ENCODE assay signal across 2 cellular contexts in the genomic region with DNA sequence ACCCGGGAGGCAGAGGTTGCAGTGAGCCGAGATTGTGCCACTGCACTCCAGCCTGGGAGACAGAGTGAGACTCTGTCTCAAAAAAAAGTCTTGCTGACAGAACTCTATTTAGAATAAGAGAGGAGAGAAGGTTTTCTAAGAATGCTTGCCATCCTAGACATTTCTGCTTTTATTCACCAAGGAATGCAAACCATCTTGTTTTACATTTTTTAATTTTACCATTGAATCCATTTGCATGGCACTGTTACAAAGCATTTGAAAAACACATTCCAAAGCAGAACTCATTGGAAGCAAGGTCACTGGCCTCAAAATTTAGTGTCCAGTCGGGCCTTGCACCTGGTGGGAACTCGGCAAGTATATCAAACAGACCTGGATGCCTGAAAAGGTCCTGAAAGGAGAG.
TF ChIP-seq lines count a peak whose summit lies in the region.

No MANE protein-coding gene starts in this region.

TF ChIP-seq in GM23338, 12 proteins besides CTCF, POLR2A, EP300 and RAD21 (continues in another document):
- TF ChIP-seq ZNF114 (CRISPR knock-in tag; IDR thresholded peaks at IDR 0.05) (no peak), NANOG (IDR thresholded peaks at IDR 0.05; ENCODE audit: borderline replicate concordance) (no peak), POLR2AphosphoS5 (IDR thresholded peaks at IDR 0.05; ENCODE audit: low read depth) (no peak), EZH2phosphoT487 (IDR thresholded peaks at IDR 0.05; ENCODE audit: unreplicated experiment) (no peak), JUNB (IDR thresholded peaks at IDR 0.05; ENCODE audit: unreplicated experiment) (no peak), STAT1 (IDR thresholded peaks at IDR 0.05; ENCODE audit: unreplicated experiment) (no peak), EZH2 (IDR thresholded peaks at IDR 0.05; ENCODE audit: low read depth, unreplicated experiment) (no peak), CREB1 (CRISPR knock-in tag; IDR thresholded peaks at IDR 0.05; ENCODE audit: low read depth) (no peak), ZNF331 (CRISPR knock-in tag; IDR thresholded peaks at IDR 0.05; ENCODE audit: low read depth) (no peak)
- TF ChIP-seq, protein P1, sequence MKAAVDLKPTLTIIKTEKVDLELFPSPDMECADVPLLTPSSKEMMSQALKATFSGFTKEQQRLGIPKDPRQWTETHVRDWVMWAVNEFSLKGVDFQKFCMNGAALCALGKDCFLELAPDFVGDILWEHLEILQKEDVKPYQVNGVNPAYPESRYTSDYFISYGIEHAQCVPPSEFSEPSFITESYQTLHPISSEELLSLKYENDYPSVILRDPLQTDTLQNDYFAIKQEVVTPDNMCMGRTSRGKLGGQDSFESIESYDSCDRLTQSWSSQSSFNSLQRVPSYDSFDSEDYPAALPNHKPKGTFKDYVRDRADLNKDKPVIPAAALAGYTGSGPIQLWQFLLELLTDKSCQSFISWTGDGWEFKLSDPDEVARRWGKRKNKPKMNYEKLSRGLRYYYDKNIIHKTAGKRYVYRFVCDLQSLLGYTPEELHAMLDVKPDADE (IDR thresholded peaks at IDR 0.05), result no peak
- TF ChIP-seq, protein P2, sequence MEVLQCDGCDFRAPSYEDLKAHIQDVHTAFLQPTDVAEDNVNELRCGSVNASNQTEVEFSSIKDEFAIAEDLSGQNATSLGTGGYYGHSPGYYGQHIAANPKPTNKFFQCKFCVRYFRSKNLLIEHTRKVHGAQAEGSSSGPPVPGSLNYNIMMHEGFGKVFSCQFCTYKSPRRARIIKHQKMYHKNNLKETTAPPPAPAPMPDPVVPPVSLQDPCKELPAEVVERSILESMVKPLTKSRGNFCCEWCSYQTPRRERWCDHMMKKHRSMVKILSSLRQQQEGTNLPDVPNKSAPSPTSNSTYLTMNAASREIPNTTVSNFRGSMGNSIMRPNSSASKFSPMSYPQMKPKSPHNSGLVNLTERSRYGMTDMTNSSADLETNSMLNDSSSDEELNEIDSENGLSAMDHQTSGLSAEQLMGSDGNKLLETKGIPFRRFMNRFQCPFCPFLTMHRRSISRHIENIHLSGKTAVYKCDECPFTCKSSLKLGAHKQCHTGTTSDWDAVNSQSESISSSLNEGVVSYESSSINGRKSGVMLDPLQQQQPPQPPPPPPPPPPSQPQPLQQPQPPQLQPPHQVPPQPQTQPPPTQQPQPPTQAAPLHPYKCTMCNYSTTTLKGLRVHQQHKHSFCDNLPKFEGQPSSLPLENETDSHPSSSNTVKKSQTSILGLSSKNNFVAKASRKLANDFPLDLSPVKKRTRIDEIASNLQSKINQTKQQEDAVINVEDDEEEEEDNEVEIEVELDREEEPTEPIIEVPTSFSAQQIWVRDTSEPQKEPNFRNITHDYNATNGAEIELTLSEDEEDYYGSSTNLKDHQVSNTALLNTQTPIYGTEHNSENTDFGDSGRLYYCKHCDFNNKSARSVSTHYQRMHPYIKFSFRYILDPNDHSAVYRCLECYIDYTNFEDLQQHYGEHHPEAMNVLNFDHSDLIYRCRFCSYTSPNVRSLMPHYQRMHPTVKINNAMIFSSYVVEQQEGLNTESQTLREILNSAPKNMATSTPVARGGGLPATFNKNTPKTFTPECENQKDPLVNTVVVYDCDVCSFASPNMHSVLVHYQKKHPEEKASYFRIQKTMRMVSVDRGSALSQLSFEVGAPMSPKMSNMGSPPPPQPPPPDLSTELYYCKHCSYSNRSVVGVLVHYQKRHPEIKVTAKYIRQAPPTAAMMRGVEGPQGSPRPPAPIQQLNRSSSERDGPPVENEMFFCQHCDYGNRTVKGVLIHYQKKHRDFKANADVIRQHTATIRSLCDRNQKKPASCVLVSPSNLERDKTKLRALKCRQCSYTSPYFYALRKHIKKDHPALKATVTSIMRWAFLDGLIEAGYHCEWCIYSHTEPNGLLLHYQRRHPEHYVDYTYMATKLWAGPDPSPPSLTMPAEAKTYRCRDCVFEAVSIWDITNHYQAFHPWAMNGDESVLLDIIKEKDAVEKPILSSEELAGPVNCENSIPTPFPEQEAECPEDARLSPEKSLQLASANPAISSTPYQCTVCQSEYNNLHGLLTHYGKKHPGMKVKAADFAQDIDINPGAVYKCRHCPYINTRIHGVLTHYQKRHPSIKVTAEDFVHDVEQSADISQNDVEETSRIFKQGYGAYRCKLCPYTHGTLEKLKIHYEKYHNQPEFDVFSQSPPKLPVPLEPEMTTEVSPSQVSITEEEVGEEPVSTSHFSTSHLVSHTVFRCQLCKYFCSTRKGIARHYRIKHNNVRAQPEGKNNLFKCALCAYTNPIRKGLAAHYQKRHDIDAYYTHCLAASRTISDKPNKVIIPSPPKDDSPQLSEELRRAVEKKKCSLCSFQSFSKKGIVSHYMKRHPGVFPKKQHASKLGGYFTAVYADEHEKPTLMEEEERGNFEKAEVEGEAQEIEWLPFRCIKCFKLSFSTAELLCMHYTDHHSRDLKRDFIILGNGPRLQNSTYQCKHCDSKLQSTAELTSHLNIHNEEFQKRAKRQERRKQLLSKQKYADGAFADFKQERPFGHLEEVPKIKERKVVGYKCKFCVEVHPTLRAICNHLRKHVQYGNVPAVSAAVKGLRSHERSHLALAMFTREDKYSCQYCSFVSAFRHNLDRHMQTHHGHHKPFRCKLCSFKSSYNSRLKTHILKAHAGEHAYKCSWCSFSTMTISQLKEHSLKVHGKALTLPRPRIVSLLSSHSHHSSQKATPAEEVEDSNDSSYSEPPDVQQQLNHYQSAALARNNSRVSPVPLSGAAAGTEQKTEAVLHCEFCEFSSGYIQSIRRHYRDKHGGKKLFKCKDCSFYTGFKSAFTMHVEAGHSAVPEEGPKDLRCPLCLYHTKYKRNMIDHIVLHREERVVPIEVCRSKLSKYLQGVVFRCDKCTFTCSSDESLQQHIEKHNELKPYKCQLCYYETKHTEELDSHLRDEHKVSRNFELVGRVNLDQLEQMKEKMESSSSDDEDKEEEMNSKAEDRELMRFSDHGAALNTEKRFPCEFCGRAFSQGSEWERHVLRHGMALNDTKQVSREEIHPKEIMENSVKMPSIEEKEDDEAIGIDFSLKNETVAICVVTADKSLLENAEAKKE (CRISPR knock-in tag; IDR thresholded peaks at IDR 0.05), result no peak

TF ChIP-seq in K562, 482 proteins besides CTCF, POLR2A, EP300 and RAD21:
- TF ChIP-seq, protein P3, sequence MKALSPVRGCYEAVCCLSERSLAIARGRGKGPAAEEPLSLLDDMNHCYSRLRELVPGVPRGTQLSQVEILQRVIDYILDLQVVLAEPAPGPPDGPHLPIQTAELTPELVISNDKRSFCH (CRISPR knock-in tag; IDR thresholded peaks at IDR 0.05), result no peak
- TF ChIP-seq, protein P3 (tag; IDR thresholded peaks at IDR 0.05), result no peak
- TF ChIP-seq BHLHE40 (IDR thresholded peaks at IDR 0.05; ENCODE audit: low read length) (no peak), HDAC8 (tag; IDR thresholded peaks at IDR 0.05) (no peak), PHF20 (IDR thresholded peaks at IDR 0.05; ENCODE audit: partially characterized antibody) (no peak), HDAC2 (IDR thresholded peaks at IDR 0.05) (no peak), ZNF133 (CRISPR knock-in tag; IDR thresholded peaks at IDR 0.05) (no peak), KDM4B (IDR thresholded peaks at IDR 0.05; ENCODE audit: borderline replicate concordance in 2 of 2, low read depth in 1 of 2) (no peak), NFIC (IDR thresholded peaks at IDR 0.05) (no peak), SRSF3 (IDR thresholded peaks at IDR 0.05; ENCODE audit: insufficient read depth, low read length) (no peak), HNRNPK (IDR thresholded peaks at IDR 0.05; ENCODE audit: low read depth, low read length, poor library complexity, severe bottlenecking) (no peak), HDAC3 (IDR thresholded peaks at IDR 0.05; ENCODE audit: borderline replicate concordance, partially characterized antibody) (no peak), MYNN (IDR thresholded peaks at IDR 0.05) (no peak), MYNN (CRISPR knock-in tag; IDR thresholded peaks at IDR 0.05) (no peak)
- TF ChIP-seq, protein P4, sequence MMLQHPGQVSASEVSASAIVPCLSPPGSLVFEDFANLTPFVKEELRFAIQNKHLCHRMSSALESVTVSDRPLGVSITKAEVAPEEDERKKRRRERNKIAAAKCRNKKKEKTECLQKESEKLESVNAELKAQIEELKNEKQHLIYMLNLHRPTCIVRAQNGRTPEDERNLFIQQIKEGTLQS (IDR thresholded peaks at IDR 0.05), result no peak
- TF ChIP-seq, protein P4 (CRISPR knock-in tag; conservative IDR thresholded peaks at IDR 0.05), result no peak
- TF ChIP-seq, protein P5, sequence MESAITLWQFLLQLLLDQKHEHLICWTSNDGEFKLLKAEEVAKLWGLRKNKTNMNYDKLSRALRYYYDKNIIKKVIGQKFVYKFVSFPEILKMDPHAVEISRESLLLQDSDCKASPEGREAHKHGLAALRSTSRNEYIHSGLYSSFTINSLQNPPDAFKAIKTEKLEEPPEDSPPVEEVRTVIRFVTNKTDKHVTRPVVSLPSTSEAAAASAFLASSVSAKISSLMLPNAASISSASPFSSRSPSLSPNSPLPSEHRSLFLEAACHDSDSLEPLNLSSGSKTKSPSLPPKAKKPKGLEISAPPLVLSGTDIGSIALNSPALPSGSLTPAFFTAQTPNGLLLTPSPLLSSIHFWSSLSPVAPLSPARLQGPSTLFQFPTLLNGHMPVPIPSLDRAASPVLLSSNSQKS (CRISPR knock-in tag; IDR thresholded peaks at IDR 0.05), result no peak
- TF ChIP-seq, protein P6, sequence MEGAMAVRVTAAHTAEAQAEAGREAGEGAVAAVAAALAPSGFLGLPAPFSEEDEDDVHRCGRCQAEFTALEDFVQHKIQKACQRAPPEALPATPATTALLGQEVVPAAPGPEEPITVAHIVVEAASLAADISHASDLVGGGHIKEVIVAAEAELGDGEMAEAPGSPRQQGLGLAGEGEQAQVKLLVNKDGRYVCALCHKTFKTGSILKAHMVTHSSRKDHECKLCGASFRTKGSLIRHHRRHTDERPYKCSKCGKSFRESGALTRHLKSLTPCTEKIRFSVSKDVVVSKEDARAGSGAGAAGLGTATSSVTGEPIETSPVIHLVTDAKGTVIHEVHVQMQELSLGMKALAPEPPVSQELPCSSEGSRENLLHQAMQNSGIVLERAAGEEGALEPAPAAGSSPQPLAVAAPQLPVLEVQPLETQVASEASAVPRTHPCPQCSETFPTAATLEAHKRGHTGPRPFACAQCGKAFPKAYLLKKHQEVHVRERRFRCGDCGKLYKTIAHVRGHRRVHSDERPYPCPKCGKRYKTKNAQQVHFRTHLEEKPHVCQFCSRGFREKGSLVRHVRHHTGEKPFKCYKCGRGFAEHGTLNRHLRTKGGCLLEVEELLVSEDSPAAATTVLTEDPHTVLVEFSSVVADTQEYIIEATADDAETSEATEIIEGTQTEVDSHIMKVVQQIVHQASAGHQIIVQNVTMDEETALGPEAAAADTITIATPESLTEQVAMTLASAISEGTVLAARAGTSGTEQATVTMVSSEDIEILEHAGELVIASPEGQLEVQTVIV (CRISPR knock-in tag; IDR thresholded peaks at IDR 0.05; ENCODE audit: borderline replicate concordance), result no peak
- TF ChIP-seq, protein P7, sequence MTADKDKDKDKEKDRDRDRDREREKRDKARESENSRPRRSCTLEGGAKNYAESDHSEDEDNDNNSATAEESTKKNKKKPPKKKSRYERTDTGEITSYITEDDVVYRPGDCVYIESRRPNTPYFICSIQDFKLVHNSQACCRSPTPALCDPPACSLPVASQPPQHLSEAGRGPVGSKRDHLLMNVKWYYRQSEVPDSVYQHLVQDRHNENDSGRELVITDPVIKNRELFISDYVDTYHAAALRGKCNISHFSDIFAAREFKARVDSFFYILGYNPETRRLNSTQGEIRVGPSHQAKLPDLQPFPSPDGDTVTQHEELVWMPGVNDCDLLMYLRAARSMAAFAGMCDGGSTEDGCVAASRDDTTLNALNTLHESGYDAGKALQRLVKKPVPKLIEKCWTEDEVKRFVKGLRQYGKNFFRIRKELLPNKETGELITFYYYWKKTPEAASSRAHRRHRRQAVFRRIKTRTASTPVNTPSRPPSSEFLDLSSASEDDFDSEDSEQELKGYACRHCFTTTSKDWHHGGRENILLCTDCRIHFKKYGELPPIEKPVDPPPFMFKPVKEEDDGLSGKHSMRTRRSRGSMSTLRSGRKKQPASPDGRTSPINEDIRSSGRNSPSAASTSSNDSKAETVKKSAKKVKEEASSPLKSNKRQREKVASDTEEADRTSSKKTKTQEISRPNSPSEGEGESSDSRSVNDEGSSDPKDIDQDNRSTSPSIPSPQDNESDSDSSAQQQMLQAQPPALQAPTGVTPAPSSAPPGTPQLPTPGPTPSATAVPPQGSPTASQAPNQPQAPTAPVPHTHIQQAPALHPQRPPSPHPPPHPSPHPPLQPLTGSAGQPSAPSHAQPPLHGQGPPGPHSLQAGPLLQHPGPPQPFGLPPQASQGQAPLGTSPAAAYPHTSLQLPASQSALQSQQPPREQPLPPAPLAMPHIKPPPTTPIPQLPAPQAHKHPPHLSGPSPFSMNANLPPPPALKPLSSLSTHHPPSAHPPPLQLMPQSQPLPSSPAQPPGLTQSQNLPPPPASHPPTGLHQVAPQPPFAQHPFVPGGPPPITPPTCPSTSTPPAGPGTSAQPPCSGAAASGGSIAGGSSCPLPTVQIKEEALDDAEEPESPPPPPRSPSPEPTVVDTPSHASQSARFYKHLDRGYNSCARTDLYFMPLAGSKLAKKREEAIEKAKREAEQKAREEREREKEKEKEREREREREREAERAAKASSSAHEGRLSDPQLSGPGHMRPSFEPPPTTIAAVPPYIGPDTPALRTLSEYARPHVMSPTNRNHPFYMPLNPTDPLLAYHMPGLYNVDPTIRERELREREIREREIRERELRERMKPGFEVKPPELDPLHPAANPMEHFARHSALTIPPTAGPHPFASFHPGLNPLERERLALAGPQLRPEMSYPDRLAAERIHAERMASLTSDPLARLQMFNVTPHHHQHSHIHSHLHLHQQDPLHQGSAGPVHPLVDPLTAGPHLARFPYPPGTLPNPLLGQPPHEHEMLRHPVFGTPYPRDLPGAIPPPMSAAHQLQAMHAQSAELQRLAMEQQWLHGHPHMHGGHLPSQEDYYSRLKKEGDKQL (CRISPR knock-in tag; IDR thresholded peaks at IDR 0.05; ENCODE audit: borderline replicate concordance), result no peak
